35 cellular contexts compared by ENCODE assay signal in genomic region chr1:56953386-56953785, GRCh38. TPM values are rescaled to one million over a fixed set of nuclear protein-coding genes. Genes with fewer than 3 reads are reported as not detected.
"Had no signal": no experiment of that assay in that cellular context is flagged by ENCODE, and none has a peak within 500 bp of the region (broad histone marks: within the 10 kb centered on the region; RNA-seq: fewer than 3 reads in every experiment).

No MANE protein-coding gene starts in this region.

- H3K4me3 Mint-ChIP-seq: activated CD4-positive, alpha-beta memory T cell treated with anti-CD3 and anti-CD28 coated beads for 36 hours; activated CD4-positive, alpha-beta T cell treated with anti-CD3 and anti-CD28 coated beads for 36 hours; activated CD4-positive, alpha-beta T cell treated with anti-CD3 and anti-CD28 coated beads, Interleukin-2, amount 10 ng/mL, durations not matched to agents 24 days and 14 days; activated CD8-positive, alpha-beta memory T cell treated with anti-CD3 and anti-CD28 coated beads, Interleukin-2, amount 10 ng/mL, durations not matched to agents 7 days and 5 days; activated CD8-positive, alpha-beta T cell treated with anti-CD3 and anti-CD28 coated beads, Interleukin-2, amount 10 ng/mL, durations not matched to agents 7 days and 5 days; activated naive CD4-positive, alpha-beta T cell treated with anti-CD3 and anti-CD28 coated beads for 36 hours; activated naive CD4-positive, alpha-beta T cell treated with anti-CD3 and anti-CD28 coated beads, Interleukin-2, amount 50 U/mL, for 24 hours; activated naive CD8-positive, alpha-beta T cell treated with anti-CD3 and anti-CD28 coated beads for 36 hours; activated naive CD8-positive, alpha-beta T cell treated with anti-CD3 and anti-CD28 coated beads, Interleukin-2, amount 50 U/mL, for 24 hours; activated T-helper 1 cell treated with anti-CD3 and anti-CD28 coated beads, Interleukin-12 subunit alpha, Interleukin-12 subunit beta, Interleukin-2, Interleukin-4 antibody, amounts not matched to agents 30 ng/mL and 10 ng/mL and 1 ng/mL, durations not matched to agents 14 hours and 24 hours and 36 hours had no signal

- H3K9me3 Mint-ChIP-seq: activated CD4-positive, alpha-beta memory T cell treated with anti-CD3 and anti-CD28 coated beads for 36 hours; activated CD4-positive, alpha-beta T cell treated with anti-CD3 and anti-CD28 coated beads, Interleukin-2, amount 10 ng/mL, durations not matched to agents 24 days and 14 days; activated naive CD4-positive, alpha-beta T cell treated with anti-CD3 and anti-CD28 coated beads for 36 hours; activated naive CD8-positive, alpha-beta T cell treated with anti-CD3 and anti-CD28 coated beads for 36 hours; activated naive CD8-positive, alpha-beta T cell treated with anti-CD3 and anti-CD28 coated beads, Interleukin-2, amount 50 U/mL, for 24 hours; activated T-helper 1 cell treated with anti-CD3 and anti-CD28 coated beads, Interleukin-12 subunit alpha, Interleukin-12 subunit beta, Interleukin-2, Interleukin-4 antibody, amounts not matched to agents 30 ng/mL and 10 ng/mL and 1 ng/mL, durations not matched to agents 14 hours and 24 hours and 36 hours; activated T-helper 2 cell treated with anti-CD3 and anti-CD28 coated beads, Interferon-gamma antibody, Interleukin-2, Interleukin-4, amounts not matched to agents 10 μg/mL and 5 μg/mL and 100 μg/mL, durations not matched to agents 14 hours and 24 hours and 36 hours had no signal

- H3K27me3 ChIP-seq: adrenal gland, body of pancreas, cardiac muscle cell, colonic mucosa, esophagus muscularis mucosa, foreskin keratinocyte, gastrocnemius medialis had no signal

- H3K27ac Mint-ChIP-seq: activated CD4-positive, alpha-beta memory T cell treated with anti-CD3 and anti-CD28 coated beads for 36 hours; activated CD4-positive, alpha-beta T cell treated with anti-CD3 and anti-CD28 coated beads for 36 hours; activated CD4-positive, alpha-beta T cell treated with anti-CD3 and anti-CD28 coated beads, Interleukin-2, amount 10 ng/mL, durations not matched to agents 24 days and 14 days; activated CD8-positive, alpha-beta memory T cell treated with anti-CD3 and anti-CD28 coated beads, Interleukin-2, amount 10 ng/mL, durations not matched to agents 7 days and 5 days; activated CD8-positive, alpha-beta T cell treated with anti-CD3 and anti-CD28 coated beads, Interleukin-2, amount 10 ng/mL, durations not matched to agents 7 days and 5 days; activated naive CD4-positive, alpha-beta T cell treated with anti-CD3 and anti-CD28 coated beads for 36 hours; activated naive CD4-positive, alpha-beta T cell treated with anti-CD3 and anti-CD28 coated beads, Interleukin-2, amount 50 U/mL, for 24 hours; activated naive CD8-positive, alpha-beta T cell treated with anti-CD3 and anti-CD28 coated beads for 36 hours; activated naive CD8-positive, alpha-beta T cell treated with anti-CD3 and anti-CD28 coated beads, Interleukin-2, amount 50 U/mL, for 24 hours; activated T-helper 1 cell treated with anti-CD3 and anti-CD28 coated beads, Interleukin-12 subunit alpha, Interleukin-12 subunit beta, Interleukin-2, Interleukin-4 antibody, amounts not matched to agents 30 ng/mL and 10 ng/mL and 1 ng/mL, durations not matched to agents 14 hours and 24 hours and 36 hours; activated T-helper 2 cell treated with anti-CD3 and anti-CD28 coated beads, Interferon-gamma antibody, Interleukin-2, Interleukin-4, amounts not matched to agents 10 μg/mL and 5 μg/mL and 100 μg/mL, durations not matched to agents 14 hours and 24 hours and 36 hours had no signal

- H3K9me3 ChIP-seq: adrenal gland, body of pancreas, colonic mucosa, esophagus muscularis mucosa, gastrocnemius medialis had no signal

- H3K27ac ChIP-seq: adrenal gland, body of pancreas, cardiac muscle cell, colonic mucosa, esophagus muscularis mucosa, foreskin keratinocyte, gastrocnemius medialis had no signal

- H3K27me3 Mint-ChIP-seq: activated CD4-positive, alpha-beta memory T cell treated with anti-CD3 and anti-CD28 coated beads for 36 hours; activated CD4-positive, alpha-beta T cell treated with anti-CD3 and anti-CD28 coated beads for 36 hours; activated CD8-positive, alpha-beta memory T cell treated with anti-CD3 and anti-CD28 coated beads, Interleukin-2, amount 10 ng/mL, durations not matched to agents 7 days and 5 days; activated naive CD8-positive, alpha-beta T cell treated with anti-CD3 and anti-CD28 coated beads, Interleukin-2, amount 50 U/mL, for 24 hours had no signal

- H3K4me1 Mint-ChIP-seq: activated CD4-positive, alpha-beta T cell treated with anti-CD3 and anti-CD28 coated beads for 36 hours; activated CD4-positive, alpha-beta T cell treated with anti-CD3 and anti-CD28 coated beads, Interleukin-2, amount 10 ng/mL, durations not matched to agents 24 days and 14 days; activated CD8-positive, alpha-beta memory T cell treated with anti-CD3 and anti-CD28 coated beads, Interleukin-2, amount 10 ng/mL, durations not matched to agents 7 days and 5 days; activated naive CD4-positive, alpha-beta T cell treated with anti-CD3 and anti-CD28 coated beads, Interleukin-2, amount 50 U/mL, for 24 hours; activated naive CD8-positive, alpha-beta T cell treated with anti-CD3 and anti-CD28 coated beads for 36 hours; activated naive CD8-positive, alpha-beta T cell treated with anti-CD3 and anti-CD28 coated beads, Interleukin-2, amount 50 U/mL, for 24 hours had no signal

- H3K4me3 ChIP-seq: adrenal gland, body of pancreas, cardiac muscle cell, colonic mucosa, esophagus muscularis mucosa, gastrocnemius medialis had no signal

- H3K36me3 ChIP-seq: adrenal gland, cardiac muscle cell, colonic mucosa, esophagus muscularis mucosa, gastrocnemius medialis had no signal

- H3K36me3 Mint-ChIP-seq: activated CD4-positive, alpha-beta memory T cell treated with anti-CD3 and anti-CD28 coated beads for 36 hours; activated CD8-positive, alpha-beta memory T cell treated with anti-CD3 and anti-CD28 coated beads, Interleukin-2, amount 10 ng/mL, durations not matched to agents 7 days and 5 days; activated naive CD4-positive, alpha-beta T cell treated with anti-CD3 and anti-CD28 coated beads, Interleukin-2, amount 50 U/mL, for 24 hours; activated naive CD8-positive, alpha-beta T cell treated with anti-CD3 and anti-CD28 coated beads for 36 hours had no signal

- DNase-seq: activated CD4-positive, alpha-beta memory T cell treated with anti-CD3 and anti-CD28 coated beads for 36 hours; activated CD4-positive, alpha-beta T cell treated with anti-CD3 and anti-CD28 coated beads for 36 hours; activated CD4-positive, alpha-beta T cell treated with anti-CD3 and anti-CD28 coated beads, Interleukin-2, amount 10 ng/mL, durations not matched to agents 24 days and 14 days; activated CD4-positive, CD25-positive, alpha-beta regulatory T cell; activated CD4-positive, CD25-positive, alpha-beta regulatory T cell treated with anti-CD3 and anti-CD28 coated beads, Interleukin-2, amount 50 U/mL, for 72 hours; activated CD8-positive, alpha-beta memory T cell treated with anti-CD3 and anti-CD28 coated beads, Interleukin-2, amount 10 ng/mL, durations not matched to agents 7 days and 5 days; activated CD8-positive, alpha-beta memory T cell treated with anti-CD3 and anti-CD28 coated beads, Interleukin-2, amount 50 U/mL, for 4 hours; activated CD8-positive, alpha-beta T cell treated with anti-CD3 and anti-CD28 coated beads, Interleukin-2, amount 10 ng/mL, durations not matched to agents 7 days and 5 days; activated effector memory CD4-positive, alpha-beta T cell treated with anti-CD3 and anti-CD28 coated beads, Interleukin-2, amount 50 U/mL, for 16 hours; activated naive CD4-positive, alpha-beta T cell treated with anti-CD3 and anti-CD28 coated beads for 36 hours; activated naive CD8-positive, alpha-beta T cell treated with anti-CD3 and anti-CD28 coated beads for 36 hours; activated naive CD8-positive, alpha-beta T cell treated with anti-CD3 and anti-CD28 coated beads, Interleukin-2, amount 50 U/mL, for 24 hours; activated T-cell treated with anti-CD3 and anti-CD28 coated beads, Interleukin-2, amount 50 U/mL, for 1 hour; activated T-cell treated with anti-CD3 and anti-CD28 coated beads, Interleukin-2, amount 50 U/mL, for 48 hours; adrenal gland; amygdala; aorta; body of pancreas; central memory CD4-positive, alpha-beta T cell; cerebellar nuclear complex; colonic mucosa; effector memory CD4-positive, alpha-beta T cell; erythroblast; foreskin keratinocyte; gastrocnemius medialis; glutamatergic neuron; T-helper 2 cell had no signal

- H3K4me1 ChIP-seq: adrenal gland, body of pancreas, colonic mucosa, esophagus muscularis mucosa, foreskin keratinocyte, gastrocnemius medialis had no signal

RNA-seq across cellular contexts. Expression of gene C8B, which starts 12.4 kb away (rescaled TPM):
- total RNA-seq: activated CD4-positive, alpha-beta memory T cell treated with anti-CD3 and anti-CD28 coated beads for 36 hours; activated CD4-positive, alpha-beta T cell treated with anti-CD3 and anti-CD28 coated beads for 36 hours; activated CD4-positive, alpha-beta T cell treated with anti-CD3 and anti-CD28 coated beads, Interleukin-2, amount 10 ng/mL, durations not matched to agents 24 days and 14 days; activated CD8-positive, alpha-beta memory T cell treated with anti-CD3 and anti-CD28 coated beads for 36 hours; activated CD8-positive, alpha-beta memory T cell treated with anti-CD3 and anti-CD28 coated beads, Interleukin-2, amount 10 ng/mL, durations not matched to agents 7 days and 5 days; activated CD8-positive, alpha-beta T cell treated with anti-CD3 and anti-CD28 coated beads, Interleukin-2, amount 10 ng/mL, durations not matched to agents 7 days and 5 days; activated naive CD4-positive, alpha-beta T cell treated with anti-CD3 and anti-CD28 coated beads for 36 hours; activated naive CD8-positive, alpha-beta T cell treated with anti-CD3 and anti-CD28 coated beads for 36 hours; activated T-helper 1 cell treated with anti-CD3 and anti-CD28 coated beads, Interleukin-12 subunit alpha, Interleukin-12 subunit beta, Interleukin-2, Interleukin-4 antibody, amounts not matched to agents 30 ng/mL and 10 ng/mL and 1 ng/mL, durations not matched to agents 14 hours and 24 hours and 36 hours; activated T-helper 2 cell treated with anti-CD3 and anti-CD28 coated beads, Interferon-gamma antibody, Interleukin-2, Interleukin-4, amounts not matched to agents 10 μg/mL and 5 μg/mL and 100 μg/mL, durations not matched to agents 14 hours and 24 hours and 36 hours; adrenal gland; aorta; body of pancreas; cardiac muscle cell; colonic mucosa; dermis microvascular lymphatic vessel endothelial cell; esophagus muscularis mucosa; foreskin keratinocyte; T-helper 1 cell treated with Interleukin-12 subunit alpha and Interleukin-12 subunit beta and Interleukin-4 antibody, amounts not matched to agents 30 ng/mL and 1 ng/mL, for 36 hours had no signal
- polyA plus RNA-seq: aorta, cardiac muscle cell, foreskin keratinocyte had no signal
